In genomic region chr12:41917181-41917580, GRCh38 we compare ENCODE assay signal across 15 cellular contexts.
A peak's percentile ranks its signal among the peaks of the same experiment; 100 is the strongest.
DNase-seq lines count a peak whose midpoint lies in the region; ATAC-seq and TF ChIP-seq lines count a peak whose summit lies in the region.
"Had no signal": no experiment of that assay in that cellular context is flagged by ENCODE, and none has a peak within 500 bp of the region (broad histone marks: within the 10 kb centered on the region; RNA-seq: fewer than 3 reads in every experiment).

No MANE protein-coding gene starts in this region.

- H3K27me3 ChIP-seq in smooth muscle cell (ENCODE audit: low read depth): no peaks in the 10 kb centered on the region

- H3K36me3 ChIP-seq in HEK293 (ENCODE audit: control insufficient read depth in 2 of 2, insufficient read depth in 1 of 2, low read length in 2 of 2) (no peaks in the 10 kb centered on the region), smooth muscle cell (ENCODE audit: low read depth) (no peaks in the 10 kb centered on the region)

- H3K4me2 ChIP-seq in smooth muscle cell: peak overlapping the region; percentile 65
- H3K4me2 ChIP-seq: A549 had no signal

- H3K9ac ChIP-seq in smooth muscle cell (ENCODE audit: low read depth): no peak overlapping the region

- H3K9me3 Mint-ChIP-seq in natural killer cell: no peaks in the 10 kb centered on the region
- H3K9me3 Mint-ChIP-seq: CD8-positive, alpha-beta T cell had no signal

- no peak overlapping the region for H3K4me3 Mint-ChIP-seq in natural killer cell
- H3K4me3 Mint-ChIP-seq: CD8-positive, alpha-beta T cell had no signal

- DNase-seq in smooth muscle cell (lab: John Stamatoyannopoulos, UW; ENCODE audit: unreplicated experiment): no peak
- DNase-seq in foreskin melanocyte: no peak
- no peak for DNase-seq in Ammon's horn (ENCODE audit: low spot score)
- DNase-seq in natural killer cell: no peak
- DNase-seq: CD8-positive, alpha-beta T cell; COR-L47; DMS153; EL; HCEC 1CT had no signal

- no peaks in the 10 kb centered on the region for H3K4me1 Mint-ChIP-seq in natural killer cell

- peaks cover 7 to 19% of the 10 kb centered on the region in 2 donors for H3K27me3 Mint-ChIP-seq in natural killer cell (ENCODE audit: low read depth in 2 of 2)

- POLR2A ChIA-PET in HEK293 (lab: Yijun Ruan, JAX): no interaction called here

- ATAC-seq in GM19395 (IDR thresholded peaks at IDR 0.05; ENCODE audit: unreplicated experiment): peak; percentile 89
- ATAC-seq in HG03457 (IDR thresholded peaks at IDR 0.05; ENCODE audit: unreplicated experiment): peak; percentile 64
- ATAC-seq in natural killer cell: no peak
- ATAC-seq: A549; CD8-positive, alpha-beta T cell had no signal

- H3K4me1 ChIP-seq in HEK293 (ENCODE audit: control insufficient read depth, insufficient read depth, low read length) (peaks cover 7% of the 10 kb centered on the region; the same call in 1 of the 2 replicates), smooth muscle cell (ENCODE audit: low read depth) (peaks cover 46% of the 10 kb centered on the region)
- H3K4me1 ChIP-seq: A549 had no signal

- H2AFZ ChIP-seq in smooth muscle cell (ENCODE audit: low read depth): no peak overlapping the region

- intact Hi-C loops in natural killer cell (cut with micrococcal nuclease): no loop called here

- H3K27ac Mint-ChIP-seq in natural killer cell: no peak overlapping the region
- H3K27ac Mint-ChIP-seq: CD8-positive, alpha-beta T cell had no signal

- H4K20me1 ChIP-seq in smooth muscle cell (ENCODE audit: low read depth): no peaks in the 10 kb centered on the region

- H3F3A ChIP-seq in smooth muscle cell (ENCODE audit: low read depth): no peaks in the 10 kb centered on the region

- no peaks in the 10 kb centered on the region for H3K79me2 ChIP-seq in smooth muscle cell (ENCODE audit: low read depth)

- no peaks in the 10 kb centered on the region for H3K36me3 Mint-ChIP-seq in natural killer cell
- H3K36me3 Mint-ChIP-seq: CD14-positive monocyte; CD8-positive, alpha-beta T cell had no signal

- CTCF ChIA-PET in HEK293 (lab: Yijun Ruan, JAX): interaction anchor here (0.6 to 1.2 kb wide), 2 partner anchors 28 to 108 kb away, joined by 3 read pairs; no protein-coding TSS in a partner anchor

- no peak overlapping the region for H3K4me3 ChIP-seq in HEK293 (ENCODE audit: low read depth, low read length)
- H3K4me3 ChIP-seq in smooth muscle cell: no peak overlapping the region
- H3K4me3 ChIP-seq: A549 had no signal

- no peaks in the 10 kb centered on the region for H3K9me3 ChIP-seq in HEK293 (ENCODE audit: control insufficient read depth, insufficient read depth, low read depth, low read length)
- no peaks in the 10 kb centered on the region for H3K9me3 ChIP-seq in smooth muscle cell (replicated peaks; ENCODE audit: low read depth)
- H3K9me3 ChIP-seq: A549 had no signal

- H3K27ac ChIP-seq in HEK293 (ENCODE audit: extremely low read depth, low read depth, low read length): no peak overlapping the region
- no peak overlapping the region for H3K27ac ChIP-seq in smooth muscle cell (ENCODE audit: low read depth)
- H3K27ac ChIP-seq: A549, HL-60 had no signal

- no peak for TF ChIP-seq CTCF in HEK293 (tag by site-specific recombination; IDR thresholded peaks at IDR 0.05)
- TF ChIP-seq CTCF in smooth muscle cell (IDR thresholded peaks at IDR 0.05; ENCODE audit: borderline replicate concordance, insufficient read depth, poor library complexity, severe bottlenecking): no peak
- TF ChIP-seq CTCF in natural killer cell (IDR thresholded peaks at IDR 0.05): no peak

TF ChIP-seq in HEK293, 187 proteins besides CTCF, POLR2A, EP300 and RAD21:
- TF ChIP-seq ZBTB48 (tag by site-specific recombination; IDR thresholded peaks at IDR 0.05): no peak
- TF ChIP-seq ZNF362 (tag by site-specific recombination; IDR thresholded peaks at IDR 0.05): peak; percentile 60; the same call in 1 of the 2 replicates
- no peak for TF ChIP-seq ZNF585B (tag by site-specific recombination; IDR thresholded peaks at IDR 0.05)
- TF ChIP-seq ZNF660 (tag by site-specific recombination; IDR thresholded peaks at IDR 0.05): no peak
- TF ChIP-seq GFI1B (tag by site-specific recombination; IDR thresholded peaks at IDR 0.05): no peak
- no peak for TF ChIP-seq AEBP2 (tag by site-specific recombination; IDR thresholded peaks at IDR 0.05; ENCODE audit: borderline replicate concordance)

Comparison
In these comparisons a context has a peak if more than half of its experiments do, and no peak if none do; other contexts are left out.
1. ATAC-seq: peak in GM19395 (single experiment) and HG03457 (single experiment); none in natural killer cell (0 of 3).